In genomic region chr5:150518712-150519559, GRCh38 we compare ENCODE assay signal across 8 cellular contexts. TPM values are rescaled to one million over a fixed set of nuclear protein-coding genes. Genes with fewer than 3 reads are reported as not detected.
DNase-seq lines count a peak whose midpoint lies in the region; ATAC-seq and TF ChIP-seq lines count a peak whose summit lies in the region.
"Not testable (repeated sequence)": the region's sequence is repeated elsewhere in the genome, so short reads cannot be mapped to it uniquely, and the experiment has no call there.

No MANE protein-coding gene starts in this region.

- not testable (repeated sequence) for H3K27me3 Mint-ChIP-seq in HFFc6 (ENCODE audit: insufficient read depth); brain; memory B cell

- not testable (repeated sequence) for TF ChIP-seq POLR2A in sigmoid colon (IDR thresholded peaks at IDR 0.05); thyroid gland (IDR thresholded peaks at IDR 0.05)

- POLR2A ChIA-PET in AG04450 (lab: Yijun Ruan, JAX) = not testable (repeated sequence)

- TF ChIP-seq CTCF in AG04450 (IDR thresholded peaks at IDR 0.05; ENCODE audit: low read depth, low read length); HFFc6 (IDR thresholded peaks at IDR 0.05); brain (conservative IDR thresholded peaks at IDR 0.05); cardiac muscle cell (IDR thresholded peaks at IDR 0.05; ENCODE audit: low read depth, low read length); sigmoid colon (IDR thresholded peaks at IDR 0.05); thyroid gland (IDR thresholded peaks at IDR 0.05): not testable (repeated sequence)

- not testable (repeated sequence) for TF ChIP-seq EP300 in sigmoid colon (IDR thresholded peaks at IDR 0.05)

- not testable (repeated sequence) for H3K4me3 ChIP-seq in AG04450 (ENCODE audit: low read depth, low read length); SJCRH30; cardiac muscle cell; sigmoid colon; thyroid gland (replicated peaks in 1 of 3)

- not testable (repeated sequence) for ATAC-seq in memory B cell (ENCODE audit: low read depth)

- H3K4me1 Mint-ChIP-seq in HFFc6 (ENCODE audit: low read depth) (peaks cover 84% of the 10 kb centered on the region), brain (peaks cover 80% of the 10 kb centered on the region)
- H3K4me1 Mint-ChIP-seq in memory B cell = not testable (repeated sequence)

- H3K27ac Mint-ChIP-seq in HFFc6 (peak overlapping the region; percentile 31; the same call in 1 of the 2 replicates), brain (peak overlapping the region; percentile 51 to 89 (median 76)), memory B cell (peak overlapping the region; percentile 38)

- H3K27ac ChIP-seq in AG04450 (ENCODE audit: low read depth, low read length) (peak overlapping the region; percentile 21), cardiac muscle cell (peak overlapping the region; percentile 16), sigmoid colon (peak overlapping the region in 3 of 4 donors; percentile 2 to 40 (median 27)), thyroid gland (peak overlapping the region in 2 of 3 donors; percentile 14 to 78)
- H3K27ac ChIP-seq in SJCRH30 = not testable (repeated sequence)

- WGBS in sigmoid colon, 2 donors = 59 to 77% methylated on average over 14 of the region's 14 CpGs
- WGBS in thyroid gland, 2 donors = 74 to 76% methylated on average over 14 of the region's 14 CpGs

- DNase-seq in AG04450 (ENCODE audit: low read depth, low spot score); HFFc6; cardiac muscle cell (ENCODE audit: low read depth in 1 of 2, low spot score in 1 of 2); memory B cell (ENCODE audit: low spot score in 2 of 2); sigmoid colon; thyroid gland: not testable (repeated sequence)
- peak; percentile 34 to 57 for DNase-seq in SJCRH30

- H3K36me3 Mint-ChIP-seq in HFFc6 (ENCODE audit: low read depth) = peaks cover 28% of the 10 kb centered on the region
- not testable (repeated sequence) for H3K36me3 Mint-ChIP-seq in brain, memory B cell

- CTCF ChIA-PET in AG04450 (lab: Charles Lee) = not testable (repeated sequence)

- H3K4me1 ChIP-seq in SJCRH30 = peaks cover 38% of the 10 kb centered on the region
- H3K4me1 ChIP-seq in cardiac muscle cell (ENCODE audit: low read depth) = peaks cover 43% of the 10 kb centered on the region
- peaks cover 0 to 84% (median 76%) of the 10 kb centered on the region in 4 donors for H3K4me1 ChIP-seq in sigmoid colon
- H3K4me1 ChIP-seq in thyroid gland = peaks cover 52 to 68% of the 10 kb centered on the region in 2 donors

- H3K4me3 Mint-ChIP-seq in HFFc6, brain, memory B cell: not testable (repeated sequence)

- not testable (repeated sequence) for H3K9me3 ChIP-seq in AG04450 (ENCODE audit: control insufficient read depth, insufficient read depth, low read length); SJCRH30 (replicated peaks); cardiac muscle cell (ENCODE audit: low read depth); sigmoid colon; thyroid gland

- intact Hi-C loops in sigmoid colon (cut with DNase I) = loop anchor here (5.0 kb wide), 1 partner anchor 42 kb away; no protein-coding TSS in a partner anchor
- intact Hi-C loops in thyroid gland (cut with DNase I) = not testable (repeated sequence)

- not testable (repeated sequence) for H3K9me3 Mint-ChIP-seq in HFFc6, brain, memory B cell

- not testable (repeated sequence) for H3K36me3 ChIP-seq in SJCRH30, cardiac muscle cell
- peaks cover 0 to 14% (median 8%) of the 10 kb centered on the region in 4 donors for H3K36me3 ChIP-seq in sigmoid colon
- H3K36me3 ChIP-seq in thyroid gland = peaks cover 11 to 12% of the 10 kb centered on the region in 2 donors

- not testable (repeated sequence) for H3K27me3 ChIP-seq in AG04450 (ENCODE audit: control insufficient read depth, insufficient read depth, low read length); SJCRH30; cardiac muscle cell; sigmoid colon; thyroid gland

RNA-seq across cellular contexts. Expression of gene NDST1, which starts 11.0 kb away (rescaled TPM):
- polyA plus RNA-seq in AG04450 (2011; rRNA removed) (52.2 and 63.2 TPM in 2 replicates), brain (ENCODE audit: insufficient read depth, low read depth, low replicate concordance) (40.0 TPM), cardiac muscle cell (26.6 and 34.9 TPM in 2 replicates), sigmoid colon (10 to 100 TPM in 2 of 3 donors, 1 to 10 TPM in 1; 5.4 to 39.4 (median 13.9) TPM)
- 69.4 and 93.7 TPM in 2 replicates for polyA minus RNA-seq in AG04450 (2011; rRNA and poly(A)+ RNA removed)
- total RNA-seq in HFFc6 (2021; fragmentation: NEBNext Ultra II Directional; extraction: Animal tissue kit (Norgen Biotek cat#: 25700)) = 100 to 1,000 TPM; 126 to 199 (median 147) TPM
- total RNA-seq in SJCRH30 (2014; rRNA removed; shearing (Covaris generic)) = 30.0 and 31.4 TPM in 2 replicates
- total RNA-seq in cardiac muscle cell (79.8 and 97.6 TPM in 2 replicates), sigmoid colon (10 to 100 TPM; 26.5 to 74.8 (median 43.7) TPM), thyroid gland (100 to 1,000 TPM in 2 of 4 donors, 10 to 100 TPM in 2; 84.9 to 171 (median 113) TPM)
